ENCODE assay signal across 1 cellular context in the genomic region with DNA sequence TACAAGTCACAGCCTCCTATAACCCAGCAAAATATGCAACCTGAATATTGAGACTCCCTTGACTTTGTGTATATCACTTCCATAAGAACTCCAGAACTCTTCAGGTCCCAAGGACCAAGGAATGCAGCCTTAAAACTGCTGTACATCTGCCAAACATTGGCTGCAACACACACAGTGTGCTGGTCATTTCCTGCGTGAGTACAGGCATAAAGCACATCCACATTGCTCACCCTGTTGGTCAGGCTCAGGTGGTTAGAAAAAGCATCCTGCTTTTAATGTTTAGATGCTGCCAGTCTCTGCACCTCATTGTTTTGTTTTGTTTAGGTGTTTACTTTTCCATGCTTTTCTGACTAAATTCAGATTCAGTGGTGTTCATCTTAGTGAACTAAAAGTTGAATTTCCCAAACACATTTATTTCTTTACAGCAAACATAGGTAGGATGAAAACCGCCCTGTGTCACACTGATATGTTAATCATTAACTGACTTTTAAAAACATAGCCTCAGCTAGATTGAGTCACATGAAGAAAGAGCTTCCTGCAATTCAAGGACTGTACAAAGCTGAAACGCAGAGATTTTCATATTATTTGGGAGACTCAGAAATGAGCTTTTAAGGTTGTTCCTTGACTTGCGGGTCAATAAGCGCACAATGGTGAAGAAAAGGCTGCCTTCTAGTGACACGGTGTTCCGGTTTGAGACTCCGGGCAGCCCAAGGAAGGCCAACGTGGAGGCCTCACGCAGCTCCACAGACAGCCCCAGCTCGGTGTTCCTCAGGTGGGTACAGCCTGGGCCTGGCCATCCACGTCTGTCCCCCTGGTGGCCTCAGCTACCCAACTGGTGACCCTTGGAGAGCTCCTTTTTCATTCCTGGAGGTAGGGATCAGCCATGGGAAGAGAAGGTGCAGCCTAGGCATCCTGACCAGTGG.
TF ChIP-seq lines count a peak whose summit lies in the region.

No MANE protein-coding gene starts in this region.

TF ChIP-seq in HepG2, 621 proteins besides CTCF, POLR2A, EP300 and RAD21 (continued from another document):
- TF ChIP-seq, protein P1, sequence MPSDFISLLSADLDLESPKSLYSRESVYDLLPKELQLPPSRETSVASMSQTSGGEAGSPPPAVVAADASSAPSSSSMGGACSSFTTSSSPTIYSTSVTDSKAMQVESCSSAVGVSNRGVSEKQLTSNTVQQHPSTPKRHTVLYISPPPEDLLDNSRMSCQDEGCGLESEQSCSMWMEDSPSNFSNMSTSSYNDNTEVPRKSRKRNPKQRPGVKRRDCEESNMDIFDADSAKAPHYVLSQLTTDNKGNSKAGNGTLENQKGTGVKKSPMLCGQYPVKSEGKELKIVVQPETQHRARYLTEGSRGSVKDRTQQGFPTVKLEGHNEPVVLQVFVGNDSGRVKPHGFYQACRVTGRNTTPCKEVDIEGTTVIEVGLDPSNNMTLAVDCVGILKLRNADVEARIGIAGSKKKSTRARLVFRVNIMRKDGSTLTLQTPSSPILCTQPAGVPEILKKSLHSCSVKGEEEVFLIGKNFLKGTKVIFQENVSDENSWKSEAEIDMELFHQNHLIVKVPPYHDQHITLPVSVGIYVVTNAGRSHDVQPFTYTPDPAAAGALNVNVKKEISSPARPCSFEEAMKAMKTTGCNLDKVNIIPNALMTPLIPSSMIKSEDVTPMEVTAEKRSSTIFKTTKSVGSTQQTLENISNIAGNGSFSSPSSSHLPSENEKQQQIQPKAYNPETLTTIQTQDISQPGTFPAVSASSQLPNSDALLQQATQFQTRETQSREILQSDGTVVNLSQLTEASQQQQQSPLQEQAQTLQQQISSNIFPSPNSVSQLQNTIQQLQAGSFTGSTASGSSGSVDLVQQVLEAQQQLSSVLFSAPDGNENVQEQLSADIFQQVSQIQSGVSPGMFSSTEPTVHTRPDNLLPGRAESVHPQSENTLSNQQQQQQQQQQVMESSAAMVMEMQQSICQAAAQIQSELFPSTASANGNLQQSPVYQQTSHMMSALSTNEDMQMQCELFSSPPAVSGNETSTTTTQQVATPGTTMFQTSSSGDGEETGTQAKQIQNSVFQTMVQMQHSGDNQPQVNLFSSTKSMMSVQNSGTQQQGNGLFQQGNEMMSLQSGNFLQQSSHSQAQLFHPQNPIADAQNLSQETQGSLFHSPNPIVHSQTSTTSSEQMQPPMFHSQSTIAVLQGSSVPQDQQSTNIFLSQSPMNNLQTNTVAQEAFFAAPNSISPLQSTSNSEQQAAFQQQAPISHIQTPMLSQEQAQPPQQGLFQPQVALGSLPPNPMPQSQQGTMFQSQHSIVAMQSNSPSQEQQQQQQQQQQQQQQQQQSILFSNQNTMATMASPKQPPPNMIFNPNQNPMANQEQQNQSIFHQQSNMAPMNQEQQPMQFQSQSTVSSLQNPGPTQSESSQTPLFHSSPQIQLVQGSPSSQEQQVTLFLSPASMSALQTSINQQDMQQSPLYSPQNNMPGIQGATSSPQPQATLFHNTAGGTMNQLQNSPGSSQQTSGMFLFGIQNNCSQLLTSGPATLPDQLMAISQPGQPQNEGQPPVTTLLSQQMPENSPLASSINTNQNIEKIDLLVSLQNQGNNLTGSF (CRISPR knock-in tag; IDR thresholded peaks at IDR 0.05), result no peak
- TF ChIP-seq PHF20 (CRISPR knock-in tag; IDR thresholded peaks at IDR 0.05) (no peak; the same call in 1 of the 2 replicates), ZNF598 (CRISPR knock-in tag; IDR thresholded peaks at IDR 0.05; ENCODE audit: borderline replicate concordance) (no peak), GATAD1 (CRISPR knock-in tag; IDR thresholded peaks at IDR 0.05) (peak; percentile 64; the same call in 1 of the 2 replicates), NR1H2 (CRISPR knock-in tag; IDR thresholded peaks at IDR 0.05; ENCODE audit: borderline replicate concordance, low read depth) (no peak), ZNF124 (CRISPR knock-in tag; IDR thresholded peaks at IDR 0.05) (0 out of 2 replicates have a peak, but pooled peaks have one; percentile 28), POLR2G (IDR thresholded peaks at IDR 0.05; ENCODE audit: low read depth, low read length) (peak; percentile 69), CEBPB (IDR thresholded peaks at IDR 0.05; ENCODE audit: borderline replicate concordance, low read depth, low read length) (0 out of 2 replicates have a peak, but pooled peaks have one; percentile 5), YY1 (IDR thresholded peaks at IDR 0.05; ENCODE audit: insufficient read depth, insufficient replicate concordance, low read depth, low read length) (peak; percentile 44), ZNF782 (CRISPR knock-in tag; IDR thresholded peaks at IDR 0.05; ENCODE audit: borderline replicate concordance) (0 out of 2 replicates have a peak, but pooled peaks have one; percentile 29), MIER2 (CRISPR knock-in tag; IDR thresholded peaks at IDR 0.05) (0 out of 2 replicates have a peak, but pooled peaks have one; percentile 51), ZFP41 (CRISPR knock-in tag; IDR thresholded peaks at IDR 0.05; ENCODE audit: borderline replicate concordance) (no peak), RAD51 (IDR thresholded peaks at IDR 0.05; ENCODE audit: borderline replicate concordance) (no peak), ATF1 (CRISPR knock-in tag; IDR thresholded peaks at IDR 0.05) (no peak), ZNF484 (CRISPR knock-in tag; IDR thresholded peaks at IDR 0.05; ENCODE audit: borderline replicate concordance, low read depth) (no peak), JARID2 (CRISPR knock-in tag; IDR thresholded peaks at IDR 0.05; ENCODE audit: insufficient replicate concordance) (no peak), MBD4 (IDR thresholded peaks at IDR 0.05; ENCODE audit: borderline replicate concordance, low read length) (no peak)
- TF ChIP-seq, protein P2, sequence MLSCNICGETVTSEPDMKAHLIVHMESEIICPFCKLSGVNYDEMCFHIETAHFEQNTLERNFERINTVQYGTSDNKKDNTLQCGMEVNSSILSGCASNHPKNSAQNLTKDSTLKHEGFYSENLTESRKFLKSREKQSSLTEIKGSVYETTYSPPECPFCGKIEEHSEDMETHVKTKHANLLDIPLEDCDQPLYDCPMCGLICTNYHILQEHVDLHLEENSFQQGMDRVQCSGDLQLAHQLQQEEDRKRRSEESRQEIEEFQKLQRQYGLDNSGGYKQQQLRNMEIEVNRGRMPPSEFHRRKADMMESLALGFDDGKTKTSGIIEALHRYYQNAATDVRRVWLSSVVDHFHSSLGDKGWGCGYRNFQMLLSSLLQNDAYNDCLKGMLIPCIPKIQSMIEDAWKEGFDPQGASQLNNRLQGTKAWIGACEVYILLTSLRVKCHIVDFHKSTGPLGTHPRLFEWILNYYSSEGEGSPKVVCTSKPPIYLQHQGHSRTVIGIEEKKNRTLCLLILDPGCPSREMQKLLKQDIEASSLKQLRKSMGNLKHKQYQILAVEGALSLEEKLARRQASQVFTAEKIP (CRISPR knock-in tag; IDR thresholded peaks at IDR 0.05; ENCODE audit: borderline replicate concordance), result no peak
- TF ChIP-seq, protein P3, sequence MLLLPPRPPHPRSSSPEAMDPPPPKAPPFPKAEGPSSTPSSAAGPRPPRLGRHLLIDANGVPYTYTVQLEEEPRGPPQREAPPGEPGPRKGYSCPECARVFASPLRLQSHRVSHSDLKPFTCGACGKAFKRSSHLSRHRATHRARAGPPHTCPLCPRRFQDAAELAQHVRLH (CRISPR knock-in tag; IDR thresholded peaks at IDR 0.05; ENCODE audit: borderline replicate concordance, low read depth), result peak; percentile 57; the same call in 1 of the 2 replicates
- TF ChIP-seq, protein P4, sequence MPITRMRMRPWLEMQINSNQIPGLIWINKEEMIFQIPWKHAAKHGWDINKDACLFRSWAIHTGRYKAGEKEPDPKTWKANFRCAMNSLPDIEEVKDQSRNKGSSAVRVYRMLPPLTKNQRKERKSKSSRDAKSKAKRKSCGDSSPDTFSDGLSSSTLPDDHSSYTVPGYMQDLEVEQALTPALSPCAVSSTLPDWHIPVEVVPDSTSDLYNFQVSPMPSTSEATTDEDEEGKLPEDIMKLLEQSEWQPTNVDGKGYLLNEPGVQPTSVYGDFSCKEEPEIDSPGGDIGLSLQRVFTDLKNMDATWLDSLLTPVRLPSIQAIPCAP (CRISPR knock-in tag; IDR thresholded peaks at IDR 0.05; ENCODE audit: low read depth), result no peak
- TF ChIP-seq, protein P5, sequence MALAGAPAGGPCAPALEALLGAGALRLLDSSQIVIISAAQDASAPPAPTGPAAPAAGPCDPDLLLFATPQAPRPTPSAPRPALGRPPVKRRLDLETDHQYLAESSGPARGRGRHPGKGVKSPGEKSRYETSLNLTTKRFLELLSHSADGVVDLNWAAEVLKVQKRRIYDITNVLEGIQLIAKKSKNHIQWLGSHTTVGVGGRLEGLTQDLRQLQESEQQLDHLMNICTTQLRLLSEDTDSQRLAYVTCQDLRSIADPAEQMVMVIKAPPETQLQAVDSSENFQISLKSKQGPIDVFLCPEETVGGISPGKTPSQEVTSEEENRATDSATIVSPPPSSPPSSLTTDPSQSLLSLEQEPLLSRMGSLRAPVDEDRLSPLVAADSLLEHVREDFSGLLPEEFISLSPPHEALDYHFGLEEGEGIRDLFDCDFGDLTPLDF (CRISPR knock-in tag; IDR thresholded peaks at IDR 0.05), result no peak
- TF ChIP-seq, protein P6, sequence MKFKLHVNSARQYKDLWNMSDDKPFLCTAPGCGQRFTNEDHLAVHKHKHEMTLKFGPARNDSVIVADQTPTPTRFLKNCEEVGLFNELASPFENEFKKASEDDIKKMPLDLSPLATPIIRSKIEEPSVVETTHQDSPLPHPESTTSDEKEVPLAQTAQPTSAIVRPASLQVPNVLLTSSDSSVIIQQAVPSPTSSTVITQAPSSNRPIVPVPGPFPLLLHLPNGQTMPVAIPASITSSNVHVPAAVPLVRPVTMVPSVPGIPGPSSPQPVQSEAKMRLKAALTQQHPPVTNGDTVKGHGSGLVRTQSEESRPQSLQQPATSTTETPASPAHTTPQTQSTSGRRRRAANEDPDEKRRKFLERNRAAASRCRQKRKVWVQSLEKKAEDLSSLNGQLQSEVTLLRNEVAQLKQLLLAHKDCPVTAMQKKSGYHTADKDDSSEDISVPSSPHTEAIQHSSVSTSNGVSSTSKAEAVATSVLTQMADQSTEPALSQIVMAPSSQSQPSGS (CRISPR knock-in tag; IDR thresholded peaks at IDR 0.05), result 0 out of 2 replicates have a peak, but pooled peaks have one; percentile 53
- TF ChIP-seq, protein P7, sequence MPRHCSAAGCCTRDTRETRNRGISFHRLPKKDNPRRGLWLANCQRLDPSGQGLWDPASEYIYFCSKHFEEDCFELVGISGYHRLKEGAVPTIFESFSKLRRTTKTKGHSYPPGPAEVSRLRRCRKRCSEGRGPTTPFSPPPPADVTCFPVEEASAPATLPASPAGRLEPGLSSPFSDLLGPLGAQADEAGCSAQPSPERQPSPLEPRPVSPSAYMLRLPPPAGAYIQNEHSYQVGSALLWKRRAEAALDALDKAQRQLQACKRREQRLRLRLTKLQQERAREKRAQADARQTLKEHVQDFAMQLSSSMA (CRISPR knock-in tag; IDR thresholded peaks at IDR 0.05), result no peak
- TF ChIP-seq, protein P8, sequence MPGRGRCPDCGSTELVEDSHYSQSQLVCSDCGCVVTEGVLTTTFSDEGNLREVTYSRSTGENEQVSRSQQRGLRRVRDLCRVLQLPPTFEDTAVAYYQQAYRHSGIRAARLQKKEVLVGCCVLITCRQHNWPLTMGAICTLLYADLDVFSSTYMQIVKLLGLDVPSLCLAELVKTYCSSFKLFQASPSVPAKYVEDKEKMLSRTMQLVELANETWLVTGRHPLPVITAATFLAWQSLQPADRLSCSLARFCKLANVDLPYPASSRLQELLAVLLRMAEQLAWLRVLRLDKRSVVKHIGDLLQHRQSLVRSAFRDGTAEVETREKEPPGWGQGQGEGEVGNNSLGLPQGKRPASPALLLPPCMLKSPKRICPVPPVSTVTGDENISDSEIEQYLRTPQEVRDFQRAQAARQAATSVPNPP (CRISPR knock-in tag; IDR thresholded peaks at IDR 0.05), result no peak
